Comparison of ENCODE assay signal across 29 cellular contexts in genomic region chr6:163772701-163773100, GRCh38.
"Had no signal": no experiment of that assay in that cellular context is flagged by ENCODE, and none has a peak within 500 bp of the region (broad histone marks: within the 10 kb centered on the region; RNA-seq: fewer than 3 reads in every experiment).

No MANE protein-coding gene starts in this region.

- H3K36me3 ChIP-seq: colonic mucosa, esophagus muscularis mucosa, esophagus squamous epithelium, gastrocnemius medialis, gastroesophageal sphincter, heart left ventricle, heart right ventricle had no signal

- ATAC-seq: effector memory CD8-positive, alpha-beta T cell; esophagus mucosa; foreskin keratinocyte; gastrocnemius medialis; gastroesophageal sphincter; heart left ventricle; heart right ventricle had no signal

- H3K27ac ChIP-seq: colonic mucosa, coronary artery, dorsolateral prefrontal cortex, epithelial cell of prostate, esophagus muscularis mucosa, esophagus squamous epithelium, foreskin keratinocyte, gastrocnemius medialis, gastroesophageal sphincter, heart left ventricle, heart right ventricle had no signal

- H3K4me3 ChIP-seq: colonic mucosa, coronary artery, dorsolateral prefrontal cortex, esophagus muscularis mucosa, esophagus squamous epithelium, gastrocnemius medialis, gastroesophageal sphincter, heart left ventricle, heart right ventricle had no signal

- H3K9me3 Mint-ChIP-seq: effector memory CD8-positive, alpha-beta T cell; endodermal cell had no signal

- H3K27me3 ChIP-seq: colonic mucosa, esophagus muscularis mucosa, esophagus squamous epithelium, foreskin keratinocyte, gastrocnemius medialis, gastroesophageal sphincter, heart left ventricle, heart right ventricle had no signal

- H3K27ac Mint-ChIP-seq: dendritic cell treated with granulocyte-macrophage colony-stimulating factor and Interleukin-4, amounts not matched to agents 40 ng/mL and 50 ng/mL, for 4 days; effector memory CD8-positive, alpha-beta T cell; endodermal cell had no signal

- FAIRE-seq: colon, endometrium, endothelial cell of umbilical vein, frontal cortex had no signal

- H3K4me1 ChIP-seq: colonic mucosa, esophagus muscularis mucosa, esophagus squamous epithelium, foreskin keratinocyte, gastroesophageal sphincter had no signal

- DNase-seq: colonic mucosa; cortex of kidney; dermis blood vessel endothelial cell; dorsolateral prefrontal cortex; effector CD4-positive, alpha-beta T cell; effector CD8-positive, alpha-beta T cell; effector memory CD4-positive, alpha-beta T cell; effector memory CD8-positive, alpha-beta T cell; endodermal cell; erythroblast; esophagus squamous epithelium; foreskin fibroblast; foreskin keratinocyte; foreskin melanocyte; gastrocnemius medialis; glutamatergic neuron; head of caudate nucleus; heart left ventricle; heart right ventricle had no signal

- H3K4me3 Mint-ChIP-seq: dendritic cell treated with granulocyte-macrophage colony-stimulating factor and Interleukin-4, amounts not matched to agents 40 ng/mL and 50 ng/mL, for 4 days; effector memory CD8-positive, alpha-beta T cell; endodermal cell had no signal

- H3K9me3 ChIP-seq: colonic mucosa, esophagus muscularis mucosa, esophagus squamous epithelium, gastrocnemius medialis, gastroesophageal sphincter, heart left ventricle, heart right ventricle had no signal
